1 cellular context compared by ENCODE assay signal in the genomic region with DNA sequence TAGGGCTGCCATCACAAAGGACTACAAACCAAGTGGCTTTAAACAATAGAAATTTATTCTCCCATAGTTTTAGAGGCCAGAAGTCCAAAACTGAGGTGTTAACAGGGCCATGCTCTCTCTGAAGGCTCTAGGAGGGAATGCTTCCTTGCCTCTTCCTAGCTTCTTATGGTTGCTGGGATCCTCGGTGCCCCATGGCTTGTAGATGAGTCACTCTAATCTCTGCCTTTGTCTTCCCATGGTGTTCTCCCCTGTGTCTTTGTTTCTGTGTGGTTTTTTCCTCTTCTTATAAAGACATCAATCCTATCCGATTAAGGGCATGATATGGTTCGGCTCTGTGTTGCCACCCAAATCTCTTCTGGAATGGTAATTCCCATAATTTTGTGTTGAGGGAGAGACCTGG.
TF ChIP-seq lines count a peak whose summit lies in the region.

No MANE protein-coding gene starts in this region.

TF ChIP-seq in IMR-90, 13 proteins besides CTCF, POLR2A, EP300 and RAD21:
- no peak for TF ChIP-seq MXI1 (IDR thresholded peaks at IDR 0.05; ENCODE audit: borderline replicate concordance, low read depth, low read length)
- no peak for TF ChIP-seq SMC3 (IDR thresholded peaks at IDR 0.05; ENCODE audit: low read depth, low read length)
- no peak for TF ChIP-seq NFE2L2 (IDR thresholded peaks at IDR 0.05; ENCODE audit: low read depth, low read length)
- TF ChIP-seq CEBPB (IDR thresholded peaks at IDR 0.05; ENCODE audit: low read depth, low read length), result no peak
- no peak for TF ChIP-seq BHLHE40 (IDR thresholded peaks at IDR 0.05; ENCODE audit: low read depth, low read length)
- no peak for TF ChIP-seq FOS (IDR thresholded peaks at IDR 0.05; ENCODE audit: low read depth, low read length)
- no peak for TF ChIP-seq MAZ (IDR thresholded peaks at IDR 0.05; ENCODE audit: borderline replicate concordance, low read depth, low read length)
- TF ChIP-seq, protein P1, sequence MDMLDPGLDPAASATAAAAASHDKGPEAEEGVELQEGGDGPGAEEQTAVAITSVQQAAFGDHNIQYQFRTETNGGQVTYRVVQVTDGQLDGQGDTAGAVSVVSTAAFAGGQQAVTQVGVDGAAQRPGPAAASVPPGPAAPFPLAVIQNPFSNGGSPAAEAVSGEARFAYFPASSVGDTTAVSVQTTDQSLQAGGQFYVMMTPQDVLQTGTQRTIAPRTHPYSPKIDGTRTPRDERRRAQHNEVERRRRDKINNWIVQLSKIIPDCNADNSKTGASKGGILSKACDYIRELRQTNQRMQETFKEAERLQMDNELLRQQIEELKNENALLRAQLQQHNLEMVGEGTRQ (IDR thresholded peaks at IDR 0.05; ENCODE audit: low read depth, low read length), result no peak
- TF ChIP-seq CHD1 (IDR thresholded peaks at IDR 0.05; ENCODE audit: low read depth, low read length), result no peak
- TF ChIP-seq, protein P2, sequence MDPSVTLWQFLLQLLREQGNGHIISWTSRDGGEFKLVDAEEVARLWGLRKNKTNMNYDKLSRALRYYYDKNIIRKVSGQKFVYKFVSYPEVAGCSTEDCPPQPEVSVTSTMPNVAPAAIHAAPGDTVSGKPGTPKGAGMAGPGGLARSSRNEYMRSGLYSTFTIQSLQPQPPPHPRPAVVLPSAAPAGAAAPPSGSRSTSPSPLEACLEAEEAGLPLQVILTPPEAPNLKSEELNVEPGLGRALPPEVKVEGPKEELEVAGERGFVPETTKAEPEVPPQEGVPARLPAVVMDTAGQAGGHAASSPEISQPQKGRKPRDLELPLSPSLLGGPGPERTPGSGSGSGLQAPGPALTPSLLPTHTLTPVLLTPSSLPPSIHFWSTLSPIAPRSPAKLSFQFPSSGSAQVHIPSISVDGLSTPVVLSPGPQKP (IDR thresholded peaks at IDR 0.05; ENCODE audit: borderline replicate concordance, low read depth, low read length), result no peak
- no peak for TF ChIP-seq RCOR1 (IDR thresholded peaks at IDR 0.05; ENCODE audit: insufficient replicate concordance, low read length)
- no peak for TF ChIP-seq MAFK (IDR thresholded peaks at IDR 0.05; ENCODE audit: low read depth, low read length)
- TF ChIP-seq RFX5 (IDR thresholded peaks at IDR 0.05; ENCODE audit: low read depth, low read length), result no peak
